16 cellular contexts compared by ENCODE assay signal in genomic region chr13:76293346-76293745, GRCh38.
A peak's percentile ranks its signal among the peaks of the same experiment; 100 is the strongest.
DNase-seq lines count a peak whose midpoint lies in the region; ATAC-seq, FAIRE-seq and TF ChIP-seq lines count a peak whose summit lies in the region.
"Had no signal": no experiment of that assay in that cellular context is flagged by ENCODE, and none has a peak within 500 bp of the region (broad histone marks: within the 10 kb centered on the region; RNA-seq: fewer than 3 reads in every experiment).

No MANE protein-coding gene starts in this region.

- FAIRE-seq in bronchial epithelial cell (lab: Jason Lieb, UNC) = no peak
- FAIRE-seq: G401.6, TTC549 had no signal

- H3K27me3 Mint-ChIP-seq in HFFc6 (ENCODE audit: insufficient read depth) = no peaks in the 10 kb centered on the region; the same call in 1 of the 2 replicates

- peaks cover 11% of the 10 kb centered on the region for H3K9me3 Mint-ChIP-seq in HFFc6

- DNase-seq in ACHN (peak; percentile 13), HFFc6 (peak; percentile 36), bronchial epithelial cell (ENCODE audit: low read depth) (peak; percentile 87), kidney tubule cell (ENCODE audit: low spot score) (peak; percentile 66), hepatic stellate cell (ENCODE audit: low spot score) (no peak), NCI-H1105 treated with DMSO at 0.1 percent for 48 hours (lab: John Stamatoyannopoulos, UW) (no peak)
- DNase-seq in activated T-cell treated with anti-CD3 and anti-CD28 coated beads, Interleukin-2, amount 50 U/mL, for 48 hours = no peak
- DNase-seq: activated naive CD4-positive, alpha-beta T cell treated with anti-CD3 and anti-CD28 coated beads, Interleukin-2, amount 50 U/mL, for 16 hours; effector CD8-positive, alpha-beta T cell; naive B cell; Right ventricle myocardium superior; spleen; tibial artery had no signal

- H3K4me1 Mint-ChIP-seq in HFFc6 (ENCODE audit: low read depth) = no peaks in the 10 kb centered on the region; the same call in 1 of the 2 replicates
- H3K4me1 Mint-ChIP-seq: naive B cell had no signal

- H3K4me3 Mint-ChIP-seq in HFFc6 = no peak overlapping the region
- H3K4me3 Mint-ChIP-seq: naive B cell had no signal

- in situ Hi-C loops in ACHN (cut with HindIII; ENCODE audit: low pct_ligation_motif_present, low pct_unique_long_range_greater_than_20kb, low sequenced_read_pairs) = no loop called here

- H3K36me3 Mint-ChIP-seq in HFFc6 (ENCODE audit: low read depth) = peaks cover 4% of the 10 kb centered on the region; the same call in 1 of the 2 replicates
- H3K36me3 Mint-ChIP-seq: naive B cell had no signal

- no peak overlapping the region for H3K4me3 ChIP-seq in bronchial epithelial cell (ENCODE audit: low read depth, low read length)
- H3K4me3 ChIP-seq: spleen, tibial artery had no signal

- no peak for TF ChIP-seq CTCF in HFFc6 (IDR thresholded peaks at IDR 0.05)
- no peak for TF ChIP-seq CTCF in bronchial epithelial cell (IDR thresholded peaks at IDR 0.05; ENCODE audit: insufficient read depth, low read length, severe bottlenecking)

- no peaks in the 10 kb centered on the region for H3K36me3 ChIP-seq in bronchial epithelial cell (ENCODE audit: control insufficient read depth, insufficient read depth, low read length)
- H3K36me3 ChIP-seq: spleen, tibial artery had no signal

- no peak for ATAC-seq in HG02623 (IDR thresholded peaks at IDR 0.05; ENCODE audit: unreplicated experiment)

- no peak overlapping the region; the same call in 1 of the 2 replicates for H3K27ac Mint-ChIP-seq in HFFc6
- H3K27ac Mint-ChIP-seq: naive B cell had no signal

- H3K27me3 ChIP-seq in bronchial epithelial cell (ENCODE audit: control insufficient read depth, insufficient read depth, low read length) = no peaks in the 10 kb centered on the region
- H3K27me3 ChIP-seq: spleen, tibial artery had no signal

Comparison
In these comparisons a context has a peak if more than half of its experiments do, and no peak if none do; other contexts are left out.
1. DNase-seq: peak in ACHN (single experiment), HFFc6 (single experiment), bronchial epithelial cell (single experiment) and kidney tubule cell (single experiment); none in hepatic stellate cell (single experiment), NCI-H1105 treated with DMSO at 0.1 percent for 48 hours (single experiment) and activated T-cell treated with anti-CD3 and anti-CD28 coated beads, Interleukin-2, amount 50 U/mL, for 48 hours (0 of 2).